Comparison of ENCODE assay signal across 22 cellular contexts in the genomic region with DNA sequence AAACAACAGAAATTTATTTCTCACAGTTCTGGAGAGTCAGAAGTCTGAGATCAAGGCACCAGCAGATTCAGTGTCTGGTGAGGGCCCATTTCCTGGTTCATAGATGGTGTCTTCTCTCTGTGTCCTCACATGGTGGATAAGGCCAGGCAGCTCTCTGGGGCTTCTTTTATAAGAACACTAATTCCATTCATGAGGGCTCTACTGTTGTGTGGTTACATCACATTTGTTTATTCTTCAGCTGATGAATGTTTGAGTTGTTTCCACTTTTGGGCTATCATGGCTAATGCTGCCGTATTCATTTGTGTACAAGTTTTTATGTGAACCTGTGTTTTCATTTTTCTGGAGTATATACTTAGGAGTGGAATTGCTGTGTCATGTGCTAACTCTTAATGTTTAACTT. TPM values are rescaled to one million over a fixed set of nuclear protein-coding genes. Genes with fewer than 3 reads are reported as not detected.
DNase-seq lines count a peak whose midpoint lies in the region; ATAC-seq, FAIRE-seq and TF ChIP-seq lines count a peak whose summit lies in the region.
"Had no signal": no experiment of that assay in that cellular context is flagged by ENCODE, and none has a peak within 500 bp of the region (broad histone marks: within the 10 kb centered on the region; RNA-seq: fewer than 3 reads in every experiment).

No MANE protein-coding gene starts in this region.

- no peak for TF ChIP-seq CTCF in A549 (IDR thresholded peaks at IDR 0.05)
- no peak for TF ChIP-seq CTCF in HCT116 (IDR thresholded peaks at IDR 0.05 in 2 of 3, conservative IDR thresholded peaks at IDR 0.05 in 1 of 3; ENCODE audit: borderline replicate concordance in 1 of 3, insufficient read depth in 1 of 3, low read depth in 2 of 3, low read length in 2 of 3)
- no peak for TF ChIP-seq CTCF in PC-3 (conservative IDR thresholded peaks at IDR 0.05; ENCODE audit: low read depth, low read length)
- no peak for TF ChIP-seq CTCF in ascending aorta (IDR thresholded peaks at IDR 0.05)

- H3K9me2 ChIP-seq in HCT116 (ENCODE audit: insufficient read depth), result no peaks in the 10 kb centered on the region
- H3K9me2 ChIP-seq in PC-3 (replicated peaks; ENCODE audit: low read length), result no peaks in the 10 kb centered on the region

- RAD21 ChIA-PET in HCT116 (lab: Charles Lee; ENCODE audit: low non-redundant PET in 1 of 2, low total read pairs in 2 of 2, uncharacterized antibody in 2 of 2, unreplicated experiment in 2 of 2), result no interaction called here

- TF ChIP-seq POLR2A in A549 (IDR thresholded peaks at IDR 0.05; ENCODE audit: low read length), result no peak
- TF ChIP-seq POLR2A in HCT116 (IDR thresholded peaks at IDR 0.05; ENCODE audit: borderline replicate concordance, extremely low read depth, insufficient read depth, insufficient read length), result no peak

- H4K20me1 ChIP-seq in HCT116 (ENCODE audit: insufficient read depth), result no peaks in the 10 kb centered on the region
- H4K20me1 ChIP-seq in PC-3 (ENCODE audit: low read length), result no peaks in the 10 kb centered on the region

- H3K36me3 ChIP-seq in HCT116 (ENCODE audit: control insufficient read depth in 1 of 2, insufficient read depth in 2 of 2, low read length in 2 of 2), result no peaks in the 10 kb centered on the region
- no peaks in the 10 kb centered on the region for H3K36me3 ChIP-seq in PC-3 (ENCODE audit: low read depth, low read length)
- no peaks in the 10 kb centered on the region for H3K36me3 ChIP-seq in ascending aorta
- H3K36me3 ChIP-seq: sigmoid colon, suprapubic skin had no signal

- POLR2A ChIA-PET in A549 (lab: Yijun Ruan, JAX) (no interaction called here), HCT116 (lab: Charles Lee) (no interaction called here), PC-3 (lab: Charles Lee; ENCODE audit: unreplicated experiment) (no interaction called here)

- H3K9ac ChIP-seq in HCT116 (ENCODE audit: low read length) (no peak overlapping the region), PC-3 (ENCODE audit: low read length) (no peak overlapping the region)
- H3K9ac ChIP-seq: GM23248 had no signal

- H3K27me3 ChIP-seq in HCT116 (ENCODE audit: insufficient read depth, low read length), result no peaks in the 10 kb centered on the region
- H3K27me3 ChIP-seq in PC-3 (ENCODE audit: low read length), result no peaks in the 10 kb centered on the region
- no peaks in the 10 kb centered on the region for H3K27me3 ChIP-seq in ascending aorta
- H3K27me3 ChIP-seq: suprapubic skin had no signal

- no peak for TF ChIP-seq RAD21 in A549 (conservative IDR thresholded peaks at IDR 0.05 in 1 of 2, IDR thresholded peaks at IDR 0.05 in 1 of 2)
- no peak for TF ChIP-seq RAD21 in HCT116 (IDR thresholded peaks at IDR 0.05; ENCODE audit: low read depth)

- no peak for TF ChIP-seq EP300 in A549 (IDR thresholded peaks at IDR 0.05)

- intact Hi-C loops in HCT116 (cut with micrococcal nuclease) (no loop called here), PC-3 (cut with micrococcal nuclease) (no loop called here), ascending aorta (cut with DNase I) (no loop called here)

- BruUV-seq in HCT116 (replicated peaks; lab: Mats Ljungman, UMichigan), result no TSS peak
- no TSS peak for BruUV-seq in PC-3 (replicated peaks; lab: Mats Ljungman, UMichigan)

- peak in 1 of 2 experiments; percentile 50 for DNase-seq in A549 (ENCODE audit: low read depth in 1 of 2, low spot score in 1 of 2)
- DNase-seq in HCT116 (ENCODE audit: low read depth, low spot score), result no peak
- peak; percentile 31 for DNase-seq in PC-3
- DNase-seq in inferior parietal cortex (ENCODE audit: extremely low spot score), result peak; percentile 66
- no peak for DNase-seq in ascending aorta (ENCODE audit: low spot score in 2 of 2)
- DNase-seq in OCI-M1 (lab: John Stamatoyannopoulos, UW), result no peak
- DNase-seq: activated CD4-positive, alpha-beta T cell treated with anti-CD3 and anti-CD28 coated beads for 1 hour; activated gamma-delta T cell; aorta; CD8-positive, alpha-beta T cell; GM23248; Kasumi-1; NCI-H1436 treated with DMSO at 0.1 percent for 48 hours; NCI-H82; SHP77; sigmoid colon had no signal

- FAIRE-seq in A549 (lab: Jason Lieb, UNC), result no peak
- FAIRE-seq: keratinocyte had no signal

- H2AFZ ChIP-seq in HCT116 (ENCODE audit: low read depth, low read length, poor library complexity, severe bottlenecking) (peak overlapping the region; percentile 8), PC-3 (ENCODE audit: low read length) (no peak overlapping the region)
- H2AFZ ChIP-seq: GM23248 had no signal

- H3K27ac ChIP-seq in A549 (peak overlapping the region; percentile 31 to 42; a peak in 4 of 6 replicates), HCT116 (ENCODE audit: low read depth, low read length) (no peak overlapping the region), PC-3 (ENCODE audit: low read length) (no peak overlapping the region), ascending aorta (no peak overlapping the region)
- H3K27ac ChIP-seq: coronary artery, GM23248, sigmoid colon, suprapubic skin had no signal

- H3K79me2 ChIP-seq in HCT116 (ENCODE audit: insufficient read depth, low read length) (no peaks in the 10 kb centered on the region), PC-3 (ENCODE audit: low read length) (no peaks in the 10 kb centered on the region)

- H3K4me1 ChIP-seq in A549 (peaks cover 10% of the 10 kb centered on the region), HCT116 (ENCODE audit: control insufficient read depth in 1 of 2, insufficient read depth in 2 of 2, low read length in 2 of 2) (no peaks in the 10 kb centered on the region), PC-3 (ENCODE audit: insufficient read depth, low read length) (no peaks in the 10 kb centered on the region), ascending aorta (no peaks in the 10 kb centered on the region)
- H3K4me1 ChIP-seq: sigmoid colon, suprapubic skin had no signal

- CTCF ChIA-PET in A549 (lab: Yijun Ruan, JAX) (interaction anchor here (1.0 kb wide), 1 partner anchor 1932 kb away, joined by 3 read pairs; no protein-coding TSS in a partner anchor), HCT116 (lab: Charles Lee) (no interaction called here), PC-3 (lab: Charles Lee) (no interaction called here)

- ATAC-seq in A549 (peak in 1 of 2 experiments; percentile 44; a peak in 1 of 6 replicates), HCT116 (no peak), PC-3 (peak; percentile 67), GM21390 (IDR thresholded peaks at IDR 0.05; ENCODE audit: unreplicated experiment) (no peak), GM21360 (IDR thresholded peaks at IDR 0.05; ENCODE audit: unreplicated experiment) (no peak)
- ATAC-seq: CD8-positive, alpha-beta T cell had no signal

- 0% methylated on average over 1 of the region's 1 CpG for WGBS in A549 (ENCODE audit: missing lambda C conversion rate)

- H3K4me3 ChIP-seq in A549 (no peak overlapping the region), HCT116 (replicated peaks in 1 of 2; ENCODE audit: low read depth in 1 of 2, low read length in 2 of 2) (no peak overlapping the region), PC-3 (ENCODE audit: low read length) (no peak overlapping the region), ascending aorta (no peak overlapping the region)
- H3K4me3 ChIP-seq: coronary artery, GM23248, sigmoid colon, suprapubic skin had no signal

- H3F3A ChIP-seq in PC-3 (ENCODE audit: low read length, unreplicated experiment), result no peaks in the 10 kb centered on the region

- H3K4me2 ChIP-seq in A549, result peak overlapping the region; percentile 41
- H3K4me2 ChIP-seq in HCT116 (ENCODE audit: low read length), result no peak overlapping the region
- H3K4me2 ChIP-seq in PC-3 (ENCODE audit: low read length), result no peak overlapping the region

- H3K9me3 ChIP-seq in A549 (no peaks in the 10 kb centered on the region), HCT116 (ENCODE audit: control insufficient read depth in 1 of 2, insufficient read depth in 1 of 2, low read depth in 1 of 2, low read length in 2 of 2) (no peaks in the 10 kb centered on the region), PC-3 (ENCODE audit: low read length) (no peaks in the 10 kb centered on the region), ascending aorta (no peaks in the 10 kb centered on the region)
- H3K9me3 ChIP-seq: sigmoid colon, suprapubic skin had no signal

TF ChIP-seq in A549, 52 proteins besides CTCF, POLR2A, EP300 and RAD21:
- TF ChIP-seq POLR2AphosphoS2 (conservative IDR thresholded peaks at IDR 0.05; ENCODE audit: low read length) (no peak), EHMT2 (IDR thresholded peaks at IDR 0.05; ENCODE audit: low read depth) (no peak), MAFK (IDR thresholded peaks at IDR 0.05; ENCODE audit: partially characterized antibody) (peak; percentile 8)
TF ChIP-seq in A549: peak in this region for 1.

TF ChIP-seq in HCT116, 20 proteins besides CTCF, POLR2A, EP300 and RAD21 (continues in another document):
- TF ChIP-seq JUND (IDR thresholded peaks at IDR 0.05), result no peak
- TF ChIP-seq, protein P1, sequence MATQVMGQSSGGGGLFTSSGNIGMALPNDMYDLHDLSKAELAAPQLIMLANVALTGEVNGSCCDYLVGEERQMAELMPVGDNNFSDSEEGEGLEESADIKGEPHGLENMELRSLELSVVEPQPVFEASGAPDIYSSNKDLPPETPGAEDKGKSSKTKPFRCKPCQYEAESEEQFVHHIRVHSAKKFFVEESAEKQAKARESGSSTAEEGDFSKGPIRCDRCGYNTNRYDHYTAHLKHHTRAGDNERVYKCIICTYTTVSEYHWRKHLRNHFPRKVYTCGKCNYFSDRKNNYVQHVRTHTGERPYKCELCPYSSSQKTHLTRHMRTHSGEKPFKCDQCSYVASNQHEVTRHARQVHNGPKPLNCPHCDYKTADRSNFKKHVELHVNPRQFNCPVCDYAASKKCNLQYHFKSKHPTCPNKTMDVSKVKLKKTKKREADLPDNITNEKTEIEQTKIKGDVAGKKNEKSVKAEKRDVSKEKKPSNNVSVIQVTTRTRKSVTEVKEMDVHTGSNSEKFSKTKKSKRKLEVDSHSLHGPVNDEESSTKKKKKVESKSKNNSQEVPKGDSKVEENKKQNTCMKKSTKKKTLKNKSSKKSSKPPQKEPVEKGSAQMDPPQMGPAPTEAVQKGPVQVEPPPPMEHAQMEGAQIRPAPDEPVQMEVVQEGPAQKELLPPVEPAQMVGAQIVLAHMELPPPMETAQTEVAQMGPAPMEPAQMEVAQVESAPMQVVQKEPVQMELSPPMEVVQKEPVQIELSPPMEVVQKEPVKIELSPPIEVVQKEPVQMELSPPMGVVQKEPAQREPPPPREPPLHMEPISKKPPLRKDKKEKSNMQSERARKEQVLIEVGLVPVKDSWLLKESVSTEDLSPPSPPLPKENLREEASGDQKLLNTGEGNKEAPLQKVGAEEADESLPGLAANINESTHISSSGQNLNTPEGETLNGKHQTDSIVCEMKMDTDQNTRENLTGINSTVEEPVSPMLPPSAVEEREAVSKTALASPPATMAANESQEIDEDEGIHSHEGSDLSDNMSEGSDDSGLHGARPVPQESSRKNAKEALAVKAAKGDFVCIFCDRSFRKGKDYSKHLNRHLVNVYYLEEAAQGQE (IDR thresholded peaks at IDR 0.05; ENCODE audit: low read depth), result no peak

RNA-seq across cellular contexts. Expression of a gene that starts 35.2 kb away (rescaled TPM):
- polyA plus RNA-seq in A549 (2011; rRNA removed), result 0.09 TPM in 2 replicates
- polyA plus RNA-seq in A549 (2012; cell fraction: cytosol; rRNA removed), result not detected in 2 replicates
- 0.02 TPM in 1 of 2 replicates, not detected in the other for polyA plus RNA-seq in A549 (2012; cell fraction: nucleus; rRNA removed)
- polyA plus RNA-seq in A549 (2017; fragmentation: RNase III; extraction: RNeasy Plus Mini Kit Qiagen cat#74134 plus additional on column Dnase treatment), result 0.08 TPM in 1 of 3 replicates, not detected in the others
- not detected in 2 replicates for polyA minus RNA-seq in A549 (2011; rRNA and poly(A)+ RNA removed)
- not detected for total RNA-seq in HCT116 (2021; ENCODE audit: unreplicated experiment)
- not detected in 2 replicates for polyA plus RNA-seq in HCT116 (2012)
- total RNA-seq in PC-3 (2014; rRNA removed), result not detected in 2 replicates
- not detected for total RNA-seq in ascending aorta
- total RNA-seq: aorta; CD8-positive, alpha-beta T cell; GM23248; mucosa of gallbladder; suprapubic skin had no signal
- polyA plus RNA-seq: aorta, GM23248, sigmoid colon had no signal

Comparison
In these comparisons a context has a peak if more than half of its experiments do, and no peak if none do; other contexts are left out.
1. DNase-seq: peak in PC-3 (single experiment) and inferior parietal cortex (single experiment); none in HCT116 (single experiment), ascending aorta (0 of 2) and OCI-M1 (single experiment).
2. H3K27ac ChIP-seq: peak in A549 (2 of 2); none in HCT116 (single experiment), PC-3 (single experiment) and ascending aorta (0 of 2).